Comparison of ENCODE assay signal across 1 cellular context in genomic region chr22:29310863-29311339, GRCh38.
TF ChIP-seq lines count a peak whose summit lies in the region.

No MANE protein-coding gene starts in this region.

TF ChIP-seq in GM23338, 12 proteins besides CTCF, POLR2A, EP300 and RAD21:
- no peak for TF ChIP-seq NANOG (IDR thresholded peaks at IDR 0.05; ENCODE audit: borderline replicate concordance)
- no peak for TF ChIP-seq ZNF462 (CRISPR knock-in tag; IDR thresholded peaks at IDR 0.05)
TF ChIP-seq in GM23338: peak in this region for 0.
